In the genomic region with DNA sequence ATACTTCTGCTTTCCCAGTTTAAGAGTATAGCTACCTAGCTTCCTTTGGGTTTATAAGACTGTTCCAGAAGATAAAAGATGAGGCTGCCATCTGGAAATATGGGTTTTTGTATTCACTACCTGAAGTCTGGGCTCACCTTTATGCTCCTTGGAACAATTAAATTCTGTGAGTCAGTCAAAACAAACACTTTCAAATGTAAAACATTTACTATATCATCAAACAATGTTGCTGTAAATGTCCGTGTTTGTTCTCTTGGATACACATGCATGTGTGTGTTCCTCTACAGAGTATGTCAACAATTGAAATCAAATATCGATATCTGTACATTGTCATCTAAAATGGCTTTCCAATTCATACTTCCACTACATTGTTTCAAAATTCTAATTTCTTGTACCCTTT, we compare ENCODE assay signal across 1 cellular context.
TF ChIP-seq lines count a peak whose summit lies in the region.

No MANE protein-coding gene starts in this region.

TF ChIP-seq in HepG2, 621 proteins besides CTCF, POLR2A, EP300 and RAD21 (continued from another document):
- TF ChIP-seq, protein P1, sequence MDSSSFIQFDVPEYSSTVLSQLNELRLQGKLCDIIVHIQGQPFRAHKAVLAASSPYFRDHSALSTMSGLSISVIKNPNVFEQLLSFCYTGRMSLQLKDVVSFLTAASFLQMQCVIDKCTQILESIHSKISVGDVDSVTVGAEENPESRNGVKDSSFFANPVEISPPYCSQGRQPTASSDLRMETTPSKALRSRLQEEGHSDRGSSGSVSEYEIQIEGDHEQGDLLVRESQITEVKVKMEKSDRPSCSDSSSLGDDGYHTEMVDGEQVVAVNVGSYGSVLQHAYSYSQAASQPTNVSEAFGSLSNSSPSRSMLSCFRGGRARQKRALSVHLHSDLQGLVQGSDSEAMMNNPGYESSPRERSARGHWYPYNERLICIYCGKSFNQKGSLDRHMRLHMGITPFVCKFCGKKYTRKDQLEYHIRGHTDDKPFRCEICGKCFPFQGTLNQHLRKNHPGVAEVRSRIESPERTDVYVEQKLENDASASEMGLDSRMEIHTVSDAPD (CRISPR knock-in tag; IDR thresholded peaks at IDR 0.05) = no peak
- TF ChIP-seq, protein P2, sequence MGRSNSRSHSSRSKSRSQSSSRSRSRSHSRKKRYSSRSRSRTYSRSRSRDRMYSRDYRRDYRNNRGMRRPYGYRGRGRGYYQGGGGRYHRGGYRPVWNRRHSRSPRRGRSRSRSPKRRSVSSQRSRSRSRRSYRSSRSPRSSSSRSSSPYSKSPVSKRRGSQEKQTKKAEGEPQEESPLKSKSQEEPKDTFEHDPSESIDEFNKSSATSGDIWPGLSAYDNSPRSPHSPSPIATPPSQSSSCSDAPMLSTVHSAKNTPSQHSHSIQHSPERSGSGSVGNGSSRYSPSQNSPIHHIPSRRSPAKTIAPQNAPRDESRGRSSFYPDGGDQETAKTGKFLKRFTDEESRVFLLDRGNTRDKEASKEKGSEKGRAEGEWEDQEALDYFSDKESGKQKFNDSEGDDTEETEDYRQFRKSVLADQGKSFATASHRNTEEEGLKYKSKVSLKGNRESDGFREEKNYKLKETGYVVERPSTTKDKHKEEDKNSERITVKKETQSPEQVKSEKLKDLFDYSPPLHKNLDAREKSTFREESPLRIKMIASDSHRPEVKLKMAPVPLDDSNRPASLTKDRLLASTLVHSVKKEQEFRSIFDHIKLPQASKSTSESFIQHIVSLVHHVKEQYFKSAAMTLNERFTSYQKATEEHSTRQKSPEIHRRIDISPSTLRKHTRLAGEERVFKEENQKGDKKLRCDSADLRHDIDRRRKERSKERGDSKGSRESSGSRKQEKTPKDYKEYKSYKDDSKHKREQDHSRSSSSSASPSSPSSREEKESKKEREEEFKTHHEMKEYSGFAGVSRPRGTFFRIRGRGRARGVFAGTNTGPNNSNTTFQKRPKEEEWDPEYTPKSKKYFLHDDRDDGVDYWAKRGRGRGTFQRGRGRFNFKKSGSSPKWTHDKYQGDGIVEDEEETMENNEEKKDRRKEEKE (IDR thresholded peaks at IDR 0.05) = no peak
- TF ChIP-seq ZNF878 (CRISPR knock-in tag; IDR thresholded peaks at IDR 0.05) (no peak), PPARG (CRISPR knock-in tag; conservative IDR thresholded peaks at IDR 0.05) (no peak)
